1 cellular context compared by ENCODE assay signal in the genomic region with DNA sequence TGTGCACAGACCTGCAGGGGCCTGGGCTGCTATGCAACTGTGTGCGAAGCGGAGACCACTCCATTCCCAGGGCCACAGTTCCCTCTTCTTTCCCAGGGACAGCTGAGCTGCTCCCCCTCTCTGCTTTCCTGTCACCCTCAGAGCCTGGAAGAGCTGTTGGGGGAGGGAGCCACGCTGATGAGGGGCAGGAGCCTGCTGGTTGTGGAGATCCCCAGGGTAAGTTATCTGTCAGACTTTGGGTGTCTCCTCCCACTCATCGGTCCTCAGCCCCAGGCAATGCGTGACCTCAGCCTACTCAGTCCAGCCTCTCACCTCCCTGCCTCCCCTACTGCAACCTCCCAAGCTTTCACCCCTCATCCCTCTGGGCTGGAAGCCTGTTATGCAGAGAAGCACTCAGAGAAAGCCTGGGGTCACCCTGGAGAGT.
TF ChIP-seq lines count a peak whose summit lies in the region.

No MANE protein-coding gene starts in this region.

TF ChIP-seq in H1, 55 proteins besides CTCF, POLR2A, EP300 and RAD21:
- TF ChIP-seq SRF (IDR thresholded peaks at IDR 0.05; ENCODE audit: low read depth, low read length) = no peak
- TF ChIP-seq KDM1A (IDR thresholded peaks at IDR 0.05; ENCODE audit: borderline replicate concordance, low read length) = no peak
- no peak for TF ChIP-seq SP4 (IDR thresholded peaks at IDR 0.05; ENCODE audit: low read length)
- no peak for TF ChIP-seq POLR2AphosphoS5 (IDR thresholded peaks at IDR 0.05; ENCODE audit: low read depth, low read length)
- no peak for TF ChIP-seq TAF1 (IDR thresholded peaks at IDR 0.05; ENCODE audit: low read depth, low read length)
- TF ChIP-seq POU5F1 (IDR thresholded peaks at IDR 0.05; ENCODE audit: low read depth, low read length) = no peak
- no peak for TF ChIP-seq HDAC2 (IDR thresholded peaks at IDR 0.05; ENCODE audit: borderline replicate concordance in 1 of 2, low read depth in 2 of 2, low read length in 2 of 2)
- TF ChIP-seq SUZ12 (IDR thresholded peaks at IDR 0.05; ENCODE audit: low read length) = no peak
- TF ChIP-seq RFX5 (IDR thresholded peaks at IDR 0.05; ENCODE audit: borderline replicate concordance, low read depth, low read length) = no peak
- TF ChIP-seq, protein P1, sequence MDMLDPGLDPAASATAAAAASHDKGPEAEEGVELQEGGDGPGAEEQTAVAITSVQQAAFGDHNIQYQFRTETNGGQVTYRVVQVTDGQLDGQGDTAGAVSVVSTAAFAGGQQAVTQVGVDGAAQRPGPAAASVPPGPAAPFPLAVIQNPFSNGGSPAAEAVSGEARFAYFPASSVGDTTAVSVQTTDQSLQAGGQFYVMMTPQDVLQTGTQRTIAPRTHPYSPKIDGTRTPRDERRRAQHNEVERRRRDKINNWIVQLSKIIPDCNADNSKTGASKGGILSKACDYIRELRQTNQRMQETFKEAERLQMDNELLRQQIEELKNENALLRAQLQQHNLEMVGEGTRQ (IDR thresholded peaks at IDR 0.05; ENCODE audit: low read length) = no peak
- TF ChIP-seq CBX5 (IDR thresholded peaks at IDR 0.05; ENCODE audit: low read depth, low read length) = no peak
- TF ChIP-seq NANOG (IDR thresholded peaks at IDR 0.05; ENCODE audit: insufficient read depth, low read depth, low read length, poor library complexity, severe bottlenecking) = no peak
- no peak for TF ChIP-seq CTBP2 (IDR thresholded peaks at IDR 0.05; ENCODE audit: borderline replicate concordance, insufficient read depth, insufficient read length, low read length)
- no peak for TF ChIP-seq FOSL1 (IDR thresholded peaks at IDR 0.05; ENCODE audit: insufficient read depth, low read depth, low read length)
- TF ChIP-seq JUN (IDR thresholded peaks at IDR 0.05; ENCODE audit: low read depth, low read length) = no peak
- TF ChIP-seq SP1 (IDR thresholded peaks at IDR 0.05; ENCODE audit: low read depth, low read length) = no peak
- TF ChIP-seq CHD2 (IDR thresholded peaks at IDR 0.05; ENCODE audit: low read length) = no peak
- TF ChIP-seq SAP30 (IDR thresholded peaks at IDR 0.05; ENCODE audit: insufficient read depth, insufficient replicate concordance, low read length) = no peak
